ENCODE assay signal across 9 cellular contexts in the genomic region with DNA sequence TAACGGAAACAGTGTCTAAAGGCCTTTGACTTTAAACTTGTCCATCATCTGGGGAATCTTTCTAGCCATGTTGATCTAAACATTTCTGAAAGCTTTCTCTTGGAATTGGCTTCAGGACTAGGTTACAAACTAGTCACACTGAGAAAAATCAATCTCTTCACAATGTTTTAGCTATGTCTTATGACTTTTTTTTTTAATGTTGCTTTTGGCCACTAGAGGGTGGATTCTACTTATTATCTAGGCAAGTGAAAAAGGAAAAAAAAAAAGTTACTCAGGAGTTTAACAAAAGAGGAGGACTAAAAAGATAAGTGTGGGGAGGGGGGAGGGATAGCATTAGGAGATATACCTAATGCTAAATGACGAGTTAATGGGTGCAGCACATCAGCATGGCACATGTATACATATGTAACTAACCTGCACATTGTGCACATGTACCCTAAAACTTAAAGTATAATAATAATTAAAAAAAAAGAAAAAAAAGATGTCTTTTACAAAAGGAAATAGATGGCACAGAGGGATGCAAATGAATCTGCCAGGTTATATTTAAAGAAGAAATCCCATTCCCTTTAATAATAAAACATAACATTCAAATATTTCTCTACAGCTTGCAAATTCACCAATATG.
DNase-seq lines count a peak whose midpoint lies in the region; ATAC-seq and TF ChIP-seq lines count a peak whose summit lies in the region.
"Had no signal": no experiment of that assay in that cellular context is flagged by ENCODE, and none has a peak within 500 bp of the region (broad histone marks: within the 10 kb centered on the region; RNA-seq: fewer than 3 reads in every experiment).

No MANE protein-coding gene starts in this region.

- intact Hi-C loops in mammary epithelial cell (cut with micrococcal nuclease), result loop anchor here (1.0 to 2.0 kb wide), 3 partner anchors 89 to 285 kb away; no protein-coding TSS in a partner anchor

- H3K36me3 Mint-ChIP-seq in activated CD4-positive, alpha-beta memory T cell treated with anti-CD3 and anti-CD28 coated beads, Interleukin-2, amount 10 ng/mL, durations not matched to agents 7 days and 5 days (ENCODE audit: low read depth), result no peaks in the 10 kb centered on the region

- no TSS peak for BruUV-seq in mammary epithelial cell (replicated peaks; lab: Mats Ljungman, UMichigan)

- H2BK120ac ChIP-seq in mesendoderm (ENCODE audit: low read depth, low read length), result no peak overlapping the region

- H3K4me3 Mint-ChIP-seq in activated CD4-positive, alpha-beta memory T cell treated with anti-CD3 and anti-CD28 coated beads, Interleukin-2, amount 10 ng/mL, durations not matched to agents 7 days and 5 days, result no peak overlapping the region
- H3K4me3 Mint-ChIP-seq: activated B cell treated with CpG ODN at 0.5 μM for 24 hours had no signal

- no peak for ATAC-seq in GM18873 (IDR thresholded peaks at IDR 0.05; ENCODE audit: low FRiP score, unreplicated experiment)
- ATAC-seq in HG03460 (IDR thresholded peaks at IDR 0.05; ENCODE audit: unreplicated experiment), result no peak

- H3K4ac ChIP-seq in mesendoderm (ENCODE audit: low read depth, low read length), result no peak overlapping the region

- TF ChIP-seq CTCF in mammary epithelial cell (conservative IDR thresholded peaks at IDR 0.05 in 1 of 2, IDR thresholded peaks at IDR 0.05 in 1 of 2; ENCODE audit: extremely low read depth in 1 of 2, insufficient read depth in 1 of 2, low read depth in 1 of 2, low read length in 2 of 2), result peak; percentile 51 to 64

- peaks cover 2% of the 10 kb centered on the region for H3K9me3 Mint-ChIP-seq in activated CD4-positive, alpha-beta memory T cell treated with anti-CD3 and anti-CD28 coated beads, Interleukin-2, amount 10 ng/mL, durations not matched to agents 7 days and 5 days

- H3K27ac ChIP-seq in mammary epithelial cell (ENCODE audit: insufficient read depth, low read depth, low read length) (no peak overlapping the region), mesendoderm (ENCODE audit: low read depth, low read length) (no peak overlapping the region)

- no peaks in the 10 kb centered on the region for H3K36me3 ChIP-seq in mammary epithelial cell (ENCODE audit: insufficient read depth, low read length)
- H3K36me3 ChIP-seq in mesendoderm (ENCODE audit: control insufficient read depth, insufficient read depth, low read length), result no peaks in the 10 kb centered on the region

- H3K4me1 Mint-ChIP-seq in activated CD4-positive, alpha-beta memory T cell treated with anti-CD3 and anti-CD28 coated beads, Interleukin-2, amount 10 ng/mL, durations not matched to agents 7 days and 5 days, result no peaks in the 10 kb centered on the region
- H3K4me1 Mint-ChIP-seq: activated B cell treated with CpG ODN at 0.5 μM for 24 hours had no signal

- CTCF ChIA-PET in mammary epithelial cell (lab: Charles Lee; ENCODE audit: low non-redundant PET), result interaction anchor here (0.5 to 1.2 kb wide), 4 partner anchors 108 to 244 kb away, joined by 3 to 24 read pairs (median 8); no protein-coding TSS in a partner anchor
- CTCF ChIA-PET in activated CD4-positive, alpha-beta memory T cell treated with anti-CD3 and anti-CD28 coated beads, Interleukin-2, amount 10 ng/mL, durations not matched to agents 7 days and 5 days (lab: Charles Lee), result interaction anchor here (0.6 to 1.1 kb wide), 2 partner anchors 29 to 156 kb away, joined by 3 to 4 read pairs; no protein-coding TSS in a partner anchor

- H2AK5ac ChIP-seq in mesendoderm (ENCODE audit: low read length), result no peak overlapping the region

- H3K4me3 ChIP-seq in mammary epithelial cell (replicated peaks in 1 of 3; ENCODE audit: insufficient read depth in 1 of 3, low read depth in 2 of 3, low read length in 3 of 3) (no peak overlapping the region), mesendoderm (ENCODE audit: low read length) (no peak overlapping the region)

- dilution Hi-C loops in mammary epithelial cell (cut with HindIII; ENCODE audit: low sequenced_read_pairs), result no loop called here

- in situ Hi-C loops in mammary epithelial cell (cut with MboI; ENCODE audit: low sequenced_read_pairs in 2 of 2), result loop anchor here in 1 of 2 donors (5.0 kb wide), 1 partner anchor 156 kb away; no protein-coding TSS in a partner anchor

- no peak overlapping the region for H3K27ac Mint-ChIP-seq in activated CD4-positive, alpha-beta memory T cell treated with anti-CD3 and anti-CD28 coated beads, Interleukin-2, amount 10 ng/mL, durations not matched to agents 7 days and 5 days
- H3K27ac Mint-ChIP-seq: activated B cell treated with CpG ODN at 0.5 μM for 24 hours had no signal

- WGBS in mammary epithelial cell (ENCODE audit: low coverage, missing lambda C conversion rate), result 100% methylated on average over 1 of the region's 2 CpGs
- no CpG with 5 or more reads among the region's 2 CpGs for WGBS in mesendoderm (ENCODE audit: extremely low coverage, insufficient coverage, low lambda C conversion rate)

- no peak overlapping the region for H3K23ac ChIP-seq in mesendoderm (ENCODE audit: low read length)

- no peak overlapping the region for H3K4me2 ChIP-seq in mammary epithelial cell (ENCODE audit: insufficient read depth, low read depth, low read length)
- H3K4me2 ChIP-seq in mesendoderm (ENCODE audit: low read length), result no peak overlapping the region

- DNase-seq in DMS 273 (lab: John Stamatoyannopoulos, UW; ENCODE audit: unreplicated experiment) (peak; percentile 60), DMS 273 treated with DMSO at 0.1 percent for 48 hours (lab: John Stamatoyannopoulos, UW) (no peak), NCI-H1694 (lab: John Stamatoyannopoulos, UW) (peak; percentile 25), mammary epithelial cell (peak; percentile 56), mesendoderm (peak; percentile 80)
- DNase-seq in activated CD4-positive, alpha-beta memory T cell treated with anti-CD3 and anti-CD28 coated beads, Interleukin-2, amount 10 ng/mL, durations not matched to agents 7 days and 5 days, result no peak
- DNase-seq: activated B cell treated with CpG ODN at 0.5 μM for 24 hours had no signal

- no peak overlapping the region for H2BK5ac ChIP-seq in mesendoderm (ENCODE audit: low read length)

- no peak overlapping the region for H4K5ac ChIP-seq in mesendoderm (ENCODE audit: low read length)

- H4K20me1 ChIP-seq in mammary epithelial cell (ENCODE audit: insufficient read depth, low read length), result no peaks in the 10 kb centered on the region

- H3K27me3 ChIP-seq in mammary epithelial cell (ENCODE audit: insufficient read depth, low read length) (no peaks in the 10 kb centered on the region), mesendoderm (ENCODE audit: insufficient read depth, low read length, poor library complexity) (no peaks in the 10 kb centered on the region)

- no peak overlapping the region for H2AFZ ChIP-seq in mammary epithelial cell (ENCODE audit: low read depth, low read length)

- H3K79me2 ChIP-seq in mammary epithelial cell (ENCODE audit: insufficient read depth, low read length), result no peaks in the 10 kb centered on the region
- H3K79me2 ChIP-seq in mesendoderm (ENCODE audit: control insufficient read depth, insufficient read depth, low read length), result no peaks in the 10 kb centered on the region

- H3K27me3 Mint-ChIP-seq in activated CD4-positive, alpha-beta memory T cell treated with anti-CD3 and anti-CD28 coated beads, Interleukin-2, amount 10 ng/mL, durations not matched to agents 7 days and 5 days, result no peaks in the 10 kb centered on the region
- H3K27me3 Mint-ChIP-seq: activated B cell treated with CpG ODN at 0.5 μM for 24 hours had no signal

- H3K9ac ChIP-seq in mammary epithelial cell (ENCODE audit: insufficient read depth, low read length) (no peak overlapping the region), mesendoderm (ENCODE audit: low read length) (no peak overlapping the region)

- peaks cover 3% of the 10 kb centered on the region for H3K9me3 ChIP-seq in mammary epithelial cell (replicated peaks; ENCODE audit: insufficient read depth, low read length)

- POLR2A ChIA-PET in activated CD4-positive, alpha-beta memory T cell treated with anti-CD3 and anti-CD28 coated beads, Interleukin-2, amount 10 ng/mL, durations not matched to agents 7 days and 5 days (lab: Charles Lee), result no interaction called here

- H3K79me1 ChIP-seq in mesendoderm (ENCODE audit: low read length), result no peaks in the 10 kb centered on the region

- H3K18ac ChIP-seq in mesendoderm (ENCODE audit: low read length), result no peak overlapping the region

- no peak overlapping the region for H4K8ac ChIP-seq in mesendoderm (ENCODE audit: low read depth, low read length)

- H3K4me1 ChIP-seq in mammary epithelial cell (ENCODE audit: insufficient read depth, low read length) (no peaks in the 10 kb centered on the region), mesendoderm (ENCODE audit: control insufficient read depth, low read depth, low read length) (no peaks in the 10 kb centered on the region)

- no peak overlapping the region for H3K56ac ChIP-seq in mesendoderm (ENCODE audit: low read length)

- H2BK15ac ChIP-seq in mesendoderm (replicated peaks; ENCODE audit: low read depth), result no peak overlapping the region

Comparison
In these comparisons a context has a peak if more than half of its experiments do, and no peak if none do; other contexts are left out.
1. DNase-seq: peak in DMS 273 (single experiment), NCI-H1694 (single experiment), mammary epithelial cell (single experiment) and mesendoderm (single experiment); none in DMS 273 treated with DMSO at 0.1 percent for 48 hours (single experiment) and activated CD4-positive, alpha-beta memory T cell treated with anti-CD3 and anti-CD28 coated beads, Interleukin-2, amount 10 ng/mL, durations not matched to agents 7 days and 5 days (single experiment).